Comparison of ENCODE assay signal across 19 cellular contexts in genomic region chr2:29174937-29175336, GRCh38. TPM values are rescaled to one million over a fixed set of nuclear protein-coding genes. Genes with fewer than 3 reads are reported as not detected.
DNase-seq lines count a peak whose midpoint lies in the region; ATAC-seq, FAIRE-seq and TF ChIP-seq lines count a peak whose summit lies in the region.
"Had no signal": no experiment of that assay in that cellular context is flagged by ENCODE, and none has a peak within 500 bp of the region (broad histone marks: within the 10 kb centered on the region; RNA-seq: fewer than 3 reads in every experiment).

No MANE protein-coding gene starts in this region.

- no peaks in the 10 kb centered on the region for H3K9me2 ChIP-seq in MM.1S (replicated peaks; ENCODE audit: insufficient read depth, low read length)

- no peak for FAIRE-seq in GM19239 (lab: Jason Lieb, UNC)
- FAIRE-seq: RCC 7860 had no signal

- intact Hi-C loops in gastrocnemius medialis (cut with DNase I; ENCODE audit: low total_unique reads), result loop anchor here (5.0 kb wide), 2 partner anchors 63 to 163 kb away; no protein-coding TSS in a partner anchor

- H3K27me3 ChIP-seq in gastrocnemius medialis, result no peaks in the 10 kb centered on the region
- no peaks in the 10 kb centered on the region for H3K27me3 ChIP-seq in MM.1S (replicated peaks; ENCODE audit: insufficient read depth, low read length)

- H3K9me3 ChIP-seq in T-helper 17 cell (ENCODE audit: control insufficient read depth, low read length, poor library complexity, severe bottlenecking) (no peaks in the 10 kb centered on the region), gastrocnemius medialis (no peaks in the 10 kb centered on the region), MM.1S (replicated peaks; ENCODE audit: insufficient read depth, low read length) (no peaks in the 10 kb centered on the region)

- no peaks in the 10 kb centered on the region for H3K9me3 Mint-ChIP-seq in stimulated activated naive CD8-positive, alpha-beta T cell treated with anti-CD3 and anti-CD28 coated beads, Interleukin-15, amount 100 ng/mL, for 72 hours
- H3K9me3 Mint-ChIP-seq: CD14-positive monocyte had no signal

- peak in 1 of 2 donors; percentile 79 for TF ChIP-seq POLR2A in gastrocnemius medialis (IDR thresholded peaks at IDR 0.05)

- H3F3A ChIP-seq in MM.1S (ENCODE audit: insufficient read depth, low read length), result no peaks in the 10 kb centered on the region

- no peaks in the 10 kb centered on the region for H3K27me3 Mint-ChIP-seq in stimulated activated naive CD8-positive, alpha-beta T cell treated with anti-CD3 and anti-CD28 coated beads, Interleukin-15, amount 100 ng/mL, for 72 hours
- H3K27me3 Mint-ChIP-seq in T-helper 17 cell, result no peaks in the 10 kb centered on the region

- ATAC-seq in stimulated activated naive CD8-positive, alpha-beta T cell treated with anti-CD3 and anti-CD28 coated beads, Interleukin-15, amount 100 ng/mL, for 72 hours, result no peak
- ATAC-seq in stimulated activated naive CD8-positive, alpha-beta T cell treated with anti-CD3 and anti-CD28 coated beads, Interleukin-15, Interleukin-2, amounts not matched to agents 100 U/mL and 50 U/mL, for 24 hours, result no peak
- ATAC-seq in T-helper 17 cell (no peak), gastrocnemius medialis (peak; percentile 96 to 97)
- ATAC-seq: SK-N-SH treated with all-trans-retinoic acid at 6 μM for 48 hours had no signal

- peak overlapping the region; percentile 19 to 71 for H3K27ac Mint-ChIP-seq in stimulated activated naive CD8-positive, alpha-beta T cell treated with anti-CD3 and anti-CD28 coated beads, Interleukin-15, amount 100 ng/mL, for 72 hours
- H3K27ac Mint-ChIP-seq in T-helper 17 cell, result peak overlapping the region; percentile 27
- H3K27ac Mint-ChIP-seq: H9 had no signal

- H3K4me3 Mint-ChIP-seq in stimulated activated naive CD8-positive, alpha-beta T cell treated with anti-CD3 and anti-CD28 coated beads, Interleukin-15, amount 100 ng/mL, for 72 hours, result no peak overlapping the region
- no peak overlapping the region for H3K4me3 Mint-ChIP-seq in T-helper 17 cell
- H3K4me3 Mint-ChIP-seq: CD14-positive monocyte, H9 had no signal

- peaks cover 7 to 13% of the 10 kb centered on the region in 2 donors for H3K4me1 ChIP-seq in gastrocnemius medialis
- no peaks in the 10 kb centered on the region for H3K4me1 ChIP-seq in MM.1S (ENCODE audit: low read length)

- H3K79me2 ChIP-seq in MM.1S (ENCODE audit: low read length), result no peaks in the 10 kb centered on the region

- H3K4me1 Mint-ChIP-seq in stimulated activated naive CD8-positive, alpha-beta T cell treated with anti-CD3 and anti-CD28 coated beads, Interleukin-15, amount 100 ng/mL, for 72 hours, result no peaks in the 10 kb centered on the region
- peaks cover 12% of the 10 kb centered on the region for H3K4me1 Mint-ChIP-seq in T-helper 17 cell
- H3K4me1 Mint-ChIP-seq: CD14-positive monocyte had no signal

- H3K27ac ChIP-seq in gastrocnemius medialis (peak overlapping the region; percentile 74 to 82 (median 80)), MM.1S (ENCODE audit: low read length) (no peak overlapping the region)

- H2AFZ ChIP-seq in MM.1S (ENCODE audit: low read length), result no peak overlapping the region

- DNase-seq in stimulated activated naive CD8-positive, alpha-beta T cell treated with anti-CD3 and anti-CD28 coated beads, Interleukin-15, amount 100 ng/mL, for 72 hours, result no peak
- DNase-seq in stimulated activated naive CD8-positive, alpha-beta T cell treated with anti-CD3 and anti-CD28 coated beads, Interleukin-15, Interleukin-2, amounts not matched to agents 100 U/mL and 50 U/mL, for 24 hours, result no peak
- DNase-seq in NCI-H146 treated with DMSO at 0.1 percent for 48 hours (lab: John Stamatoyannopoulos, UW; ENCODE audit: unreplicated experiment) (peak; percentile 58), T-helper 17 cell (no peak), gastrocnemius medialis (peak; percentile 74 to 75), GOT3 (lab: John Stamatoyannopoulos, UW) (no peak), GM19239 (ENCODE audit: insufficient read length, low spot score) (no peak), MM.1S (no peak)
- DNase-seq: ACHN, AML-193, DMS153, H9, NCI-H2029, NCI-H446 treated with DMSO at 0.1 percent for 48 hours, Right ventricle myocardium superior, T-helper 1 cell had no signal

- peaks cover 7% of the 10 kb centered on the region for H3K36me3 Mint-ChIP-seq in T-helper 17 cell (ENCODE audit: low read depth)

- TF ChIP-seq CTCF in gastrocnemius medialis (IDR thresholded peaks at IDR 0.05 in 4 of 5, conservative IDR thresholded peaks at IDR 0.05 in 1 of 5) (no peak), MM.1S (IDR thresholded peaks at IDR 0.05; ENCODE audit: low read length) (no peak)

- H3K9ac ChIP-seq in MM.1S (ENCODE audit: low read length), result no peak overlapping the region

- no peaks in the 10 kb centered on the region for H4K20me1 ChIP-seq in MM.1S (ENCODE audit: insufficient read depth, low read length)

- H3K4me2 ChIP-seq in MM.1S (ENCODE audit: low read depth, low read length), result no peak overlapping the region

- H3K36me3 ChIP-seq in gastrocnemius medialis (peaks cover 0 to 13% of the 10 kb centered on the region in 2 donors), MM.1S (replicated peaks; ENCODE audit: insufficient read depth, low read length) (no peaks in the 10 kb centered on the region)

- peak overlapping the region in 3 of 4 donors; percentile 38 to 50 (median 46) for H3K4me3 ChIP-seq in gastrocnemius medialis
- H3K4me3 ChIP-seq in MM.1S (ENCODE audit: low read length), result no peak overlapping the region

- in situ Hi-C loops in gastrocnemius medialis (cut with MboI; ENCODE audit: low sequenced_read_pairs in 4 of 4), result loop anchor here in 3 of 4 donors (25.0 kb wide), 1 partner anchor 363 kb away; the partner anchor contains the start of gene SPDYA (in 3 of the 3)

RNA-seq across cellular contexts. Expression of gene CLIP4, which starts 59.7 kb away (rescaled TPM):
- total RNA-seq in T-helper 17 cell (10 to 100 TPM; 36.8 to 41.6 TPM), gastrocnemius medialis (100 to 1,000 TPM; 200 to 422 (median 265) TPM)

Comparison
In these comparisons a context has a peak if more than half of its experiments do, and no peak if none do; other contexts are left out.
1. ATAC-seq: peak in gastrocnemius medialis (2 of 2); none in stimulated activated naive CD8-positive, alpha-beta T cell treated with anti-CD3 and anti-CD28 coated beads, Interleukin-15, amount 100 ng/mL, for 72 hours (single experiment), stimulated activated naive CD8-positive, alpha-beta T cell treated with anti-CD3 and anti-CD28 coated beads, Interleukin-15, Interleukin-2, amounts not matched to agents 100 U/mL and 50 U/mL, for 24 hours (single experiment) and T-helper 17 cell (single experiment).
2. DNase-seq: peak in NCI-H146 treated with DMSO at 0.1 percent for 48 hours (single experiment) and gastrocnemius medialis (2 of 2); none in stimulated activated naive CD8-positive, alpha-beta T cell treated with anti-CD3 and anti-CD28 coated beads, Interleukin-15, amount 100 ng/mL, for 72 hours (0 of 2), stimulated activated naive CD8-positive, alpha-beta T cell treated with anti-CD3 and anti-CD28 coated beads, Interleukin-15, Interleukin-2, amounts not matched to agents 100 U/mL and 50 U/mL, for 24 hours (single experiment), T-helper 17 cell (0 of 3), GOT3 (single experiment), GM19239 (single experiment) and MM.1S (single experiment).
3. RNA of gene CLIP4, which starts 59.7 kb away (total RNA-seq): 200 to 422 TPM in gastrocnemius medialis; 36.8 to 41.6 TPM in T-helper 17 cell; every median in the first group is over 4 times any median in the second.